In genomic region chr1:181088079-181089016, GRCh38 we compare ENCODE assay signal across 8 cellular contexts. TPM values are rescaled to one million over a fixed set of nuclear protein-coding genes. Genes with fewer than 3 reads are reported as not detected.
DNase-seq lines count a peak whose midpoint lies in the region; ATAC-seq and TF ChIP-seq lines count a peak whose summit lies in the region.

TSS of gene IER5 (plus strand) at chr1:181088700. CDS start at chr1:181088903, 203 bp downstream.

- H3K27ac ChIP-seq in KMS-11 (peak within 1 kb of the TSS; percentile 49), Panc1 (ENCODE audit: low read length) (peak within 1 kb of the TSS; percentile 92), mucosa of rectum (ENCODE audit: low read depth in 2 of 2, low read length in 2 of 2) (peak within 1 kb of the TSS; percentile 96)

- TF ChIP-seq CTCF in KMS-11 (conservative IDR thresholded peaks at IDR 0.05; ENCODE audit: low read depth, low read length) (0 out of 2 replicates have a peak, but pooled peaks have one; percentile 10), Panc1 (IDR thresholded peaks at IDR 0.05) (no peak)

- H3K36me3 Mint-ChIP-seq in activated T-cell treated with anti-CD3 and anti-CD28 coated beads, Interleukin-2, amount 50 U/mL, for 24 hours (ENCODE audit: low read depth) = peaks cover 41% of the 10 kb centered on the region

- peak within 1 kb of the TSS; percentile 99 for H3K4me3 Mint-ChIP-seq in activated T-cell treated with anti-CD3 and anti-CD28 coated beads, Interleukin-2, amount 50 U/mL, for 24 hours

- H3K27ac Mint-ChIP-seq in activated T-cell treated with anti-CD3 and anti-CD28 coated beads, Interleukin-2, amount 50 U/mL, for 24 hours = peak within 1 kb of the TSS; percentile 99

- peak; percentile 94 for DNase-seq in DMS79 treated with DMSO at 0.1 percent for 48 hours (lab: John Stamatoyannopoulos, UW)
- peak; percentile 91 for DNase-seq in Panc1 (ENCODE audit: low read depth, low spot score)
- DNase-seq in activated T-cell treated with anti-CD3 and anti-CD28 coated beads, Interleukin-2, amount 50 U/mL, for 24 hours = peak; percentile 97
- DNase-seq in erythroblast (lab: John Stamatoyannopoulos, UW) = peak; percentile 97 to 99
- DNase-seq in stimulated activated CD8-positive, alpha-beta memory T cell treated with anti-CD3 and anti-CD28 coated beads, Interleukin-4, amount 100 ng/mL, for 48 hours = peak; percentile 97

- peak within 1 kb of the TSS; percentile 61 for H2AFZ ChIP-seq in KMS-11 (ENCODE audit: low read depth)

- H3K9me3 ChIP-seq in Panc1 (ENCODE audit: control insufficient read depth, insufficient read depth, low read depth, low read length) (no peaks in the 10 kb centered on the region), mucosa of rectum (ENCODE audit: control insufficient read depth in 2 of 2, low read length in 2 of 2) (no peaks in the 10 kb centered on the region)

- H3K4me3 ChIP-seq in KMS-11 (IDR thresholded peaks at IDR 0.05; ENCODE audit: insufficient read depth, low read depth, low read length) = peak within 1 kb of the TSS; percentile 84
- peak within 1 kb of the TSS; percentile 80 to 94 for H3K4me3 ChIP-seq in Panc1 (ENCODE audit: low read depth in 2 of 2, low read length in 2 of 2)
- H3K4me3 ChIP-seq in mucosa of rectum (ENCODE audit: low read length in 2 of 2) = peak within 1 kb of the TSS; percentile 91 to 98

- BruUV-seq in Panc1 (replicated peaks; lab: Mats Ljungman, UMichigan) = TSS peak; percentile 98

- H3K27me3 ChIP-seq in KMS-11 (ENCODE audit: insufficient read depth, low read depth) (no peaks in the 10 kb centered on the region), Panc1 (ENCODE audit: control insufficient read depth, insufficient read depth, low read length) (no peaks in the 10 kb centered on the region), mucosa of rectum (ENCODE audit: control insufficient read depth in 2 of 2, insufficient read depth in 2 of 2, low read length in 2 of 2) (no peaks in the 10 kb centered on the region)

- H3K36me3 ChIP-seq in KMS-11 (ENCODE audit: insufficient read depth) (no peaks in the 10 kb centered on the region), Panc1 (ENCODE audit: control insufficient read depth, insufficient read depth, low read length) (peaks cover 12% of the 10 kb centered on the region), mucosa of rectum (ENCODE audit: control insufficient read depth in 2 of 2, insufficient read depth in 2 of 2, low read length in 2 of 2) (peaks cover 0 to 2% of the 10 kb centered on the region in 2 donors)

- H3K9me3 Mint-ChIP-seq in activated T-cell treated with anti-CD3 and anti-CD28 coated beads, Interleukin-2, amount 50 U/mL, for 24 hours = no peaks in the 10 kb centered on the region

- peaks cover 20% of the 10 kb centered on the region for H4K20me1 ChIP-seq in KMS-11 (ENCODE audit: insufficient read depth)

- CTCF ChIA-PET in Panc1 (lab: Charles Lee) = no interaction called here

- H3K9ac ChIP-seq in KMS-11 = peak within 1 kb of the TSS; percentile 67
- H3K9ac ChIP-seq in mucosa of rectum (ENCODE audit: low read depth in 1 of 2, low read length in 2 of 2) = peak within 1 kb of the TSS; percentile 96

- in situ Hi-C loops in Panc1 (cut with HindIII; ENCODE audit: low pct_unique_long_range_greater_than_20kb, low sequenced_read_pairs) = no loop called here

- peak within 1 kb of the TSS; percentile 85 for H3K4me2 ChIP-seq in KMS-11

- intact Hi-C loops in Panc1 (cut with micrococcal nuclease; ENCODE audit: unreplicated experiment) = no loop called here

- H3K27me3 Mint-ChIP-seq in activated T-cell treated with anti-CD3 and anti-CD28 coated beads, Interleukin-2, amount 50 U/mL, for 24 hours = no peaks in the 10 kb centered on the region

- peak; percentile 100 for TF ChIP-seq POLR2A in erythroblast (IDR thresholded peaks at IDR 0.05; ENCODE audit: low read length)

- POLR2A ChIA-PET in Panc1 (lab: Charles Lee) = interaction anchor here (0.6 to 1.0 kb wide), 7 partner anchors 13 to 653 kb away, joined by 3 to 8 read pairs (median 3); no protein-coding TSS in a partner anchor

- peaks cover 34% of the 10 kb centered on the region for H3K79me2 ChIP-seq in KMS-11 (ENCODE audit: insufficient read depth, low read depth)

- H3K4me1 Mint-ChIP-seq in activated T-cell treated with anti-CD3 and anti-CD28 coated beads, Interleukin-2, amount 50 U/mL, for 24 hours (ENCODE audit: low read depth) = peaks cover 49% of the 10 kb centered on the region

- H3K4me1 ChIP-seq in KMS-11 (ENCODE audit: low read depth, poor library complexity, severe bottlenecking) (peaks cover 20% of the 10 kb centered on the region), Panc1 (ENCODE audit: control insufficient read depth, insufficient read depth, low read length) (peaks cover 41% of the 10 kb centered on the region), mucosa of rectum (ENCODE audit: control insufficient read depth in 2 of 2, insufficient read depth in 2 of 2, low read length in 2 of 2) (peaks cover 6 to 24% of the 10 kb centered on the region in 2 donors)

- peak; percentile 69 for ATAC-seq in GM21786 (IDR thresholded peaks at IDR 0.05; ENCODE audit: unreplicated experiment)
- peak; percentile 92 for ATAC-seq in Panc1

RNA-seq across cellular contexts. Expression of gene IER5, which starts in this region (rescaled TPM):
- 20.4 TPM for total RNA-seq in Panc1 (2021; ENCODE audit: unreplicated experiment)
- polyA plus RNA-seq in Panc1 (2012; ENCODE audit: insufficient read length) = 14.2 TPM

Comparison
In these comparisons a context has a peak if more than half of its experiments do, and no peak if none do; other contexts are left out.
1. Peak in every context shown above with its lines: DNase-seq, ATAC-seq, H3K4me3 ChIP-seq and H3K27ac ChIP-seq.